In the genomic region with DNA sequence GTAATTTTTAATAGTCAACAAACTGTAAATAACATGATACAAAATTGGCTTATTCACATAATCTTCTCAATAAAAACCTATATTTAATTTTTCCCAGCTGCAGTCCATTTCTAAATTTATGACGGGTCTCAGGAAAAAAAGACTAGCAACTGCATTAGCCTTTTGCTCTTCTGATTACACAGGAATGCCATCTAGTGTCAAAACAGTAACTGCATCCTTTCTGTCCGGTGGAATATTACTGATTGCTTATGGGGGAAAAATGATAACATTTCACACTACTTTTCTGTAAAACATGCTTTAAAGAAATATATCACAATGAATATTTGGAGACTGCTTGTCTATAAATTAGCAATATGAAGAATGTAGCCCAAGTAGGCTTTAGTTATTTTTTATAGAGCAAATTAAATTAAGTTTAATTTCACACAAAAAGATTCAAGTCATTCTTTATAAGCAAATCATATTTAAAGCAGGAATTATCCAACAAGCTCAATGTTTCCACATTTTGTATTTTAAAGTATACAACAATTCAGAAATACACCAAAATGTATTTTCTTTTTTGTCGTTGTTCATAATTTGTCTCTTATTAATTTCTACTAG, we compare ENCODE assay signal across 8 cellular contexts.
DNase-seq lines count a peak whose midpoint lies in the region; ATAC-seq lines count a peak whose summit lies in the region.

No MANE protein-coding gene starts in this region.

- no peak for ATAC-seq in GM18907 (IDR thresholded peaks at IDR 0.05; ENCODE audit: unreplicated experiment)

- intact Hi-C loops in CD4-positive, alpha-beta memory T cell (cut with micrococcal nuclease): no loop called here

- CTCF ChIA-PET in CD4-positive, alpha-beta memory T cell (lab: Charles Lee; ENCODE audit: partially characterized antibody): interaction anchor here (1.3 kb wide), 1 partner anchor 8 kb away, joined by 3 read pairs; no protein-coding TSS in a partner anchor

- no peaks in the 10 kb centered on the region for H3K4me1 Mint-ChIP-seq in CD4-positive, alpha-beta memory T cell

- DNase-seq in NCI-H2196 (lab: John Stamatoyannopoulos, UW; ENCODE audit: unreplicated experiment) (peak; percentile 20), NCI-H2196 treated with DMSO at 0.1 percent for 48 hours (lab: John Stamatoyannopoulos, UW; ENCODE audit: unreplicated experiment) (no peak), NCI-H345 treated with DMSO at 0.1 percent for 48 hours (lab: John Stamatoyannopoulos, UW; ENCODE audit: unreplicated experiment) (peak; percentile 35), cerebellum (ENCODE audit: low spot score) (peak; percentile 19), retina (peak; percentile 6)
- no peak for DNase-seq in CD4-positive, alpha-beta memory T cell
- DNase-seq in stimulated activated naive CD4-positive, alpha-beta T cell treated with Interleukin-2 at 50 U/mL for 16 hours (lab: John Stamatoyannopoulos, UW): no peak

- no peak overlapping the region for H3K4me3 ChIP-seq in CD4-positive, alpha-beta memory T cell (ENCODE audit: low read length in 2 of 2)

- POLR2A ChIA-PET in CD4-positive, alpha-beta memory T cell (lab: Charles Lee; ENCODE audit: partially characterized antibody): no interaction called here

- H3K36me3 Mint-ChIP-seq in CD4-positive, alpha-beta memory T cell: no peaks in the 10 kb centered on the region

- peaks cover 3 to 21% (median 6%) of the 10 kb centered on the region in 8 donors for H3K9me3 Mint-ChIP-seq in CD4-positive, alpha-beta memory T cell

- H3K9me3 ChIP-seq in CD4-positive, alpha-beta memory T cell (ENCODE audit: control insufficient read depth in 1 of 2, low read length in 2 of 2): peaks cover 0 to 2% of the 10 kb centered on the region in 2 donors

- H3K36me3 ChIP-seq in CD4-positive, alpha-beta memory T cell (ENCODE audit: insufficient read depth, low read length): no peaks in the 10 kb centered on the region

- H3K27ac Mint-ChIP-seq in CD4-positive, alpha-beta memory T cell: no peak overlapping the region

- no peak overlapping the region for H3K27ac ChIP-seq in CD4-positive, alpha-beta memory T cell (ENCODE audit: low read depth, low read length)

- H3K27me3 Mint-ChIP-seq in CD4-positive, alpha-beta memory T cell: no peaks in the 10 kb centered on the region

- H3K27me3 ChIP-seq in CD4-positive, alpha-beta memory T cell (ENCODE audit: insufficient read depth, low read length): no peaks in the 10 kb centered on the region

- no peaks in the 10 kb centered on the region for H3K4me1 ChIP-seq in CD4-positive, alpha-beta memory T cell (ENCODE audit: insufficient read depth, low read length)

- H3K4me3 Mint-ChIP-seq in CD4-positive, alpha-beta memory T cell: no peak overlapping the region

Comparison
In these comparisons a context has a peak if more than half of its experiments do, and no peak if none do; other contexts are left out.
1. DNase-seq: peak in NCI-H2196 (single experiment), NCI-H345 treated with DMSO at 0.1 percent for 48 hours (single experiment), cerebellum (single experiment) and retina (single experiment); none in NCI-H2196 treated with DMSO at 0.1 percent for 48 hours (single experiment), CD4-positive, alpha-beta memory T cell (0 of 5) and stimulated activated naive CD4-positive, alpha-beta T cell treated with Interleukin-2 at 50 U/mL for 16 hours (single experiment).